Comparison of ENCODE assay signal across 19 cellular contexts in genomic region chr5:157669701-157670097, GRCh38. TPM values are rescaled to one million over a fixed set of nuclear protein-coding genes. Genes with fewer than 3 reads are reported as not detected.
A peak's percentile ranks its signal among the peaks of the same experiment; 100 is the strongest.
DNase-seq lines count a peak whose midpoint lies in the region; ATAC-seq and TF ChIP-seq lines count a peak whose summit lies in the region.
"Had no signal": no experiment of that assay in that cellular context is flagged by ENCODE, and none has a peak within 500 bp of the region (broad histone marks: within the 10 kb centered on the region; RNA-seq: fewer than 3 reads in every experiment).

No MANE protein-coding gene starts in this region.

- POLR2A ChIA-PET in activated CD8-positive, alpha-beta T cell treated with anti-CD3 and anti-CD28 coated beads for 36 hours (lab: Charles Lee) = no interaction called here
- POLR2A ChIA-PET in activated CD8-positive, alpha-beta T cell treated with anti-CD3 and anti-CD28 coated beads, Interleukin-2, amount 10 ng/mL, durations not matched to agents 7 days and 5 days (lab: Charles Lee) = no interaction called here
- POLR2A ChIA-PET in T-cell (lab: Charles Lee) = no interaction called here

- peaks cover 2% of the 10 kb centered on the region for H3K36me3 Mint-ChIP-seq in activated CD8-positive, alpha-beta T cell treated with anti-CD3 and anti-CD28 coated beads for 36 hours (ENCODE audit: low read depth)
- H3K36me3 Mint-ChIP-seq in activated CD8-positive, alpha-beta T cell treated with anti-CD3 and anti-CD28 coated beads, Interleukin-2, amount 10 ng/mL, durations not matched to agents 7 days and 5 days (ENCODE audit: low read depth) = peaks cover under 1% of the 10 kb centered on the region
- H3K36me3 Mint-ChIP-seq in T-cell (peaks cover 2% of the 10 kb centered on the region), endothelial cell (ENCODE audit: low read depth, unreplicated experiment) (no peaks in the 10 kb centered on the region)

- H3K27ac Mint-ChIP-seq in activated CD8-positive, alpha-beta T cell treated with anti-CD3 and anti-CD28 coated beads for 36 hours = no peak overlapping the region
- H3K27ac Mint-ChIP-seq in activated CD8-positive, alpha-beta T cell treated with anti-CD3 and anti-CD28 coated beads, Interleukin-2, amount 10 ng/mL, durations not matched to agents 7 days and 5 days = no peak overlapping the region
- H3K27ac Mint-ChIP-seq in T-cell (no peak overlapping the region), endothelial cell (ENCODE audit: unreplicated experiment) (no peak overlapping the region)

- H3K4me1 Mint-ChIP-seq in activated CD8-positive, alpha-beta T cell treated with anti-CD3 and anti-CD28 coated beads for 36 hours (ENCODE audit: low read depth) = peaks cover 21% of the 10 kb centered on the region
- H3K4me1 Mint-ChIP-seq in activated CD8-positive, alpha-beta T cell treated with anti-CD3 and anti-CD28 coated beads, Interleukin-2, amount 10 ng/mL, durations not matched to agents 7 days and 5 days (ENCODE audit: low read depth) = peaks cover 25% of the 10 kb centered on the region
- H3K4me1 Mint-ChIP-seq in T-cell (peaks cover 20 to 27% (median 24%) of the 10 kb centered on the region in 3 donors), endothelial cell (ENCODE audit: unreplicated experiment) (peaks cover 11% of the 10 kb centered on the region)

- no peaks in the 10 kb centered on the region for H3K9me3 ChIP-seq in MG63
- H3K9me3 ChIP-seq: sigmoid colon, upper lobe of left lung had no signal

- H3K27me3 ChIP-seq in rectal smooth muscle tissue (ENCODE audit: control insufficient read depth, insufficient read depth, low read length) (no peaks in the 10 kb centered on the region), MG63 (no peaks in the 10 kb centered on the region)

- CTCF ChIA-PET in activated CD8-positive, alpha-beta T cell treated with anti-CD3 and anti-CD28 coated beads for 36 hours (lab: Charles Lee) = interaction anchor here (0.9 to 7.1 kb wide), 7 partner anchors 8 to 201 kb away, joined by 3 to 52 read pairs (median 9); partner anchors contain the start of genes LSM11 and SOX30
- CTCF ChIA-PET in activated CD8-positive, alpha-beta T cell treated with anti-CD3 and anti-CD28 coated beads, Interleukin-2, amount 10 ng/mL, durations not matched to agents 7 days and 5 days (lab: Charles Lee) = interaction anchor here (0.8 to 5.9 kb wide), 7 partner anchors 48 to 341 kb away, joined by 3 to 50 read pairs (median 4); partner anchors contain the start of genes LSM11 and THG1L
- CTCF ChIA-PET in T-cell (lab: Charles Lee) = interaction anchor here in 1 of 2 donors (2.0 kb wide), 1 partner anchor 74 kb away, joined by 12 read pairs; the partner anchor contains the start of gene LSM11

- peaks cover 2% of the 10 kb centered on the region for H3K9me3 Mint-ChIP-seq in activated CD8-positive, alpha-beta T cell treated with anti-CD3 and anti-CD28 coated beads for 36 hours
- no peaks in the 10 kb centered on the region for H3K9me3 Mint-ChIP-seq in activated CD8-positive, alpha-beta T cell treated with anti-CD3 and anti-CD28 coated beads, Interleukin-2, amount 10 ng/mL, durations not matched to agents 7 days and 5 days (ENCODE audit: insufficient read depth)
- H3K9me3 Mint-ChIP-seq in T-cell (peaks cover 0 to 2% (median under 1%) of the 10 kb centered on the region in 3 donors), endothelial cell (ENCODE audit: unreplicated experiment) (no peaks in the 10 kb centered on the region)

- peak overlapping the region; percentile 80 for H3K4me3 Mint-ChIP-seq in activated CD8-positive, alpha-beta T cell treated with anti-CD3 and anti-CD28 coated beads for 36 hours
- no peak overlapping the region for H3K4me3 Mint-ChIP-seq in activated CD8-positive, alpha-beta T cell treated with anti-CD3 and anti-CD28 coated beads, Interleukin-2, amount 10 ng/mL, durations not matched to agents 7 days and 5 days
- H3K4me3 Mint-ChIP-seq in T-cell (peak overlapping the region in 2 of 3 donors; percentile 85 to 87), endothelial cell (ENCODE audit: unreplicated experiment) (peak overlapping the region; percentile 95)

- ATAC-seq in activated CD8-positive, alpha-beta T cell treated with anti-CD3 and anti-CD28 coated beads for 36 hours = no peak
- no peak for ATAC-seq in activated CD8-positive, alpha-beta T cell treated with anti-CD3 and anti-CD28 coated beads, Interleukin-2, amount 10 ng/mL, durations not matched to agents 7 days and 5 days
- no peak for ATAC-seq in T-cell (replicated peaks in 1 of 4)

- H3K27me3 Mint-ChIP-seq in activated CD8-positive, alpha-beta T cell treated with anti-CD3 and anti-CD28 coated beads for 36 hours = peaks cover 32% of the 10 kb centered on the region
- H3K27me3 Mint-ChIP-seq in activated CD8-positive, alpha-beta T cell treated with anti-CD3 and anti-CD28 coated beads, Interleukin-2, amount 10 ng/mL, durations not matched to agents 7 days and 5 days (ENCODE audit: low read depth) = peaks cover 34% of the 10 kb centered on the region
- H3K27me3 Mint-ChIP-seq in T-cell (peaks cover 27 to 35% of the 10 kb centered on the region in 2 donors), endothelial cell (ENCODE audit: unreplicated experiment) (peaks cover 15% of the 10 kb centered on the region)

- H3K9ac ChIP-seq in rectal smooth muscle tissue (ENCODE audit: low read length) = no peak overlapping the region

- H3K36me3 ChIP-seq in rectal smooth muscle tissue (ENCODE audit: control insufficient read depth, insufficient read depth, low read length) (no peaks in the 10 kb centered on the region), MG63 (no peaks in the 10 kb centered on the region)
- H3K36me3 ChIP-seq: sigmoid colon, upper lobe of left lung had no signal

- intact Hi-C loops in activated CD8-positive, alpha-beta T cell treated with anti-CD3 and anti-CD28 coated beads for 36 hours (cut with micrococcal nuclease) = loop anchor here (1.0 kb wide), 1 partner anchor 74 kb away; the partner anchor contains the start of gene LSM11
- intact Hi-C loops in lower leg skin (cut with DNase I; ENCODE audit: low total_unique reads) = no loop called here

- no peak for TF ChIP-seq CTCF in activated CD8-positive, alpha-beta T cell treated with anti-CD3 and anti-CD28 coated beads for 36 hours (IDR thresholded peaks at IDR 0.05)
- TF ChIP-seq CTCF in endothelial cell (IDR thresholded peaks at IDR 0.05; ENCODE audit: unreplicated experiment) = no peak
- no peak for TF ChIP-seq CTCF in lower leg skin (IDR thresholded peaks at IDR 0.05)

- DNase-seq in activated CD8-positive, alpha-beta T cell treated with anti-CD3 and anti-CD28 coated beads for 36 hours = no peak
- DNase-seq in activated CD8-positive, alpha-beta T cell treated with anti-CD3 and anti-CD28 coated beads, Interleukin-2, amount 10 ng/mL, durations not matched to agents 7 days and 5 days = no peak
- DNase-seq in T-cell (no peak), endothelial cell (ENCODE audit: low spot score) (no peak), nucleus accumbens (lab: John Stamatoyannopoulos, UW) (no peak), MG63 (no peak), lower leg skin (ENCODE audit: low spot score in 2 of 2) (no peak)
- DNase-seq: amniotic stem cell, MM.1S, NCI-H1694 treated with DMSO at 0.1 percent for 48 hours, NCI-H446 treated with DMSO at 0.1 percent for 48 hours, sigmoid colon, upper lobe of left lung had no signal

- H3K4me3 ChIP-seq in rectal smooth muscle tissue (ENCODE audit: low read length) = peak overlapping the region; percentile 17
- no peak overlapping the region for H3K4me3 ChIP-seq in MG63
- no peak overlapping the region for H3K4me3 ChIP-seq in lower leg skin (ENCODE audit: low read depth, poor library complexity, severe bottlenecking)

- no peak for TF ChIP-seq POLR2A in lower leg skin (IDR thresholded peaks at IDR 0.05)

- 90 to 93% methylated on average over 6 of the region's 6 CpGs for WGBS in lower leg skin, 2 donors

- H3K4me1 ChIP-seq in rectal smooth muscle tissue (ENCODE audit: control insufficient read depth, insufficient read depth, low read length) = no peaks in the 10 kb centered on the region

- H3K27ac ChIP-seq in rectal smooth muscle tissue (ENCODE audit: low read depth, low read length) = no peak overlapping the region
- H3K27ac ChIP-seq: sigmoid colon, upper lobe of left lung had no signal

RNA-seq across cellular contexts. Expression of gene C5orf52, which starts 1.6 kb away (rescaled TPM):
- not detected for total RNA-seq in activated CD8-positive, alpha-beta T cell treated with anti-CD3 and anti-CD28 coated beads for 36 hours
- not detected for total RNA-seq in activated CD8-positive, alpha-beta T cell treated with anti-CD3 and anti-CD28 coated beads, Interleukin-2, amount 10 ng/mL, durations not matched to agents 7 days and 5 days
- not detected for total RNA-seq in T-cell
- total RNA-seq in endothelial cell (ENCODE audit: unreplicated experiment) = not detected
- not detected in 2 replicates for total RNA-seq in MG63 (2014; rRNA removed; shearing (Covaris generic); ENCODE audit: low replicate concordance)
- total RNA-seq in lower leg skin = not detected
- total RNA-seq: cerebellum, frontal cortex, GM12878, H1, lung microvascular endothelial cell, sigmoid colon, upper lobe of left lung had no signal

RNA-seq across cellular contexts. Expression of gene SOX30, which starts 17.5 kb away (rescaled TPM):
- under 1 TPM; 0.11 to 0.16 TPM for total RNA-seq in activated CD8-positive, alpha-beta T cell treated with anti-CD3 and anti-CD28 coated beads for 36 hours
- total RNA-seq in activated CD8-positive, alpha-beta T cell treated with anti-CD3 and anti-CD28 coated beads, Interleukin-2, amount 10 ng/mL, durations not matched to agents 7 days and 5 days = under 1 TPM; 0.10 to 0.11 TPM
- under 1 TPM in 3 of 5 donors, not detected in 2; 0.10 to 0.44 (median 0.13) TPM for total RNA-seq in T-cell
- total RNA-seq in endothelial cell (ENCODE audit: unreplicated experiment) = 0.15 TPM
- not detected in 2 replicates for total RNA-seq in MG63 (2014; rRNA removed; shearing (Covaris generic); ENCODE audit: low replicate concordance)
- total RNA-seq in lower leg skin = under 1 TPM in 1 of 4 donors, not detected in 3; 0.10 TPM
- total RNA-seq: H1, lung microvascular endothelial cell had no signal
